ENCODE assay signal across 11 cellular contexts in the genomic region with DNA sequence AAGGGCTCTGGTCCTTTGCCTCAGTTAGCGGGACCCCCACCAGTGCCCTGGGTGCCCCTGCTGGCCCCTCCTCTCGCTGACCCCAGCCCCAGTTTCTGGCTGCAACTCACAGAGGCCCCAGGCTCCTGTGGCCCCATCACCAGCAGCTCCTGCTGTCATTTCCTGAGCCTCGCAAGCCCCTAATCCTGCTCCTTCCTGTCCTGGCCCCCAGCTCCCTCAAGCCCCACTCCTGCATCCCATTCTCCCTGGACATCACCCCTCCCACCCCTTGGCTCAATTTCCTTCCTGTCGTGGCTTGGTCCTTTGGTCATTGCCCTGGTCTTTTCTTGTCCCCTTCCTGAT. TPM values are rescaled to one million over a fixed set of nuclear protein-coding genes. Genes with fewer than 3 reads are reported as not detected.
DNase-seq lines count a peak whose midpoint lies in the region; ATAC-seq and TF ChIP-seq lines count a peak whose summit lies in the region.
"Had no signal": no experiment of that assay in that cellular context is flagged by ENCODE, and none has a peak within 500 bp of the region (broad histone marks: within the 10 kb centered on the region; RNA-seq: fewer than 3 reads in every experiment).

No MANE protein-coding gene starts in this region.

- H3K27me3 Mint-ChIP-seq in CD4-positive, alpha-beta memory T cell: peaks cover 0 to 3% of the 10 kb centered on the region in 2 donors
- H3K27me3 Mint-ChIP-seq in T-helper 17 cell: no peaks in the 10 kb centered on the region

- H3K4me3 Mint-ChIP-seq in CD4-positive, alpha-beta memory T cell: peak overlapping the region in 6 of 8 donors; percentile 58 to 76 (median 69)
- H3K4me3 Mint-ChIP-seq in T-helper 17 cell: peak overlapping the region; percentile 88

- DNase-seq in CD4-positive, alpha-beta memory T cell: no peak
- no peak for DNase-seq in T-helper 17 cell
- DNase-seq in esophagus muscularis mucosa (ENCODE audit: extremely low spot score): no peak
- no peak for DNase-seq in psoas muscle
- DNase-seq in DMS153 treated with DMSO at 0.1 percent for 48 hours (lab: John Stamatoyannopoulos, UW; ENCODE audit: unreplicated experiment): no peak
- DNase-seq in T-helper 9 cell: no peak
- no peak for DNase-seq in iPS-NIHi7 (ENCODE audit: extremely low spot score)
- DNase-seq in omental fat pad (ENCODE audit: low spot score): no peak
- DNase-seq: Calu3; NK-92 treated with Interleukin-12 subunit alpha and Interleukin-12 subunit beta, amount 100 ng/mL, for 24 hours had no signal

- CTCF ChIA-PET in CD4-positive, alpha-beta memory T cell (lab: Charles Lee; ENCODE audit: partially characterized antibody): interaction anchor here (1.1 to 15.7 kb wide), 4 partner anchors 14 to 52 kb away, joined by 3 to 213 read pairs (median 25); no protein-coding TSS in a partner anchor

- H3K36me3 Mint-ChIP-seq in CD4-positive, alpha-beta memory T cell: peaks cover 13 to 41% of the 10 kb centered on the region in 2 donors
- H3K36me3 Mint-ChIP-seq in T-helper 17 cell (ENCODE audit: low read depth): peaks cover 5% of the 10 kb centered on the region

- POLR2A ChIA-PET in CD4-positive, alpha-beta memory T cell (lab: Charles Lee; ENCODE audit: partially characterized antibody): interaction anchor here (1.1 to 50.6 kb wide), 5 partner anchors 8 to 37 kb away, joined by 3 to 1713 read pairs (median 91); partner anchors contain the start of gene TNFRSF1B

- H3K4me1 Mint-ChIP-seq in CD4-positive, alpha-beta memory T cell: peaks cover 52 to 97% (median 83%) of the 10 kb centered on the region in 4 donors
- H3K4me1 Mint-ChIP-seq in T-helper 17 cell: peaks cover 78% of the 10 kb centered on the region

- peaks cover 99% of the 10 kb centered on the region for H3K4me1 ChIP-seq in CD4-positive, alpha-beta memory T cell (ENCODE audit: insufficient read depth, low read length)
- peaks cover 74 to 97% (median 81%) of the 10 kb centered on the region in 4 donors for H3K4me1 ChIP-seq in esophagus muscularis mucosa
- peaks cover 17% of the 10 kb centered on the region for H3K4me1 ChIP-seq in psoas muscle

- WGBS in esophagus muscularis mucosa: 77% methylated on average over 4 of the region's 4 CpGs
- 45 to 65% (median 65%) methylated on average over 4 of the region's 4 CpGs for whole genome bisulfite sequencing in psoas muscle, 3 donors

- ATAC-seq in T-helper 17 cell (no peak), psoas muscle (no peak), omental fat pad (ENCODE audit: low FRiP score) (no peak)

- intact Hi-C loops in CD4-positive, alpha-beta memory T cell (cut with micrococcal nuclease): no loop called here
- intact Hi-C loops in esophagus muscularis mucosa (cut with DNase I) (no loop called here), psoas muscle (cut with DNase I) (no loop called here)

- TF ChIP-seq CTCF in esophagus muscularis mucosa (IDR thresholded peaks at IDR 0.05) (no peak), psoas muscle (IDR thresholded peaks at IDR 0.05) (no peak), omental fat pad (IDR thresholded peaks at IDR 0.05) (no peak)

- no peaks in the 10 kb centered on the region for H3K9me3 Mint-ChIP-seq in CD4-positive, alpha-beta memory T cell

- no peak for TF ChIP-seq POLR2A in esophagus muscularis mucosa (IDR thresholded peaks at IDR 0.05; ENCODE audit: low read depth)

- no peak overlapping the region for H3K4me3 ChIP-seq in CD4-positive, alpha-beta memory T cell (ENCODE audit: low read length in 2 of 2)
- H3K4me3 ChIP-seq in esophagus muscularis mucosa (no peak overlapping the region), psoas muscle (no peak overlapping the region)
- H3K4me3 ChIP-seq: cardiac muscle cell had no signal

- no peaks in the 10 kb centered on the region for H3K36me3 ChIP-seq in CD4-positive, alpha-beta memory T cell (ENCODE audit: insufficient read depth, low read length)
- no peaks in the 10 kb centered on the region for H3K36me3 ChIP-seq in esophagus muscularis mucosa
- H3K36me3 ChIP-seq in psoas muscle (ENCODE audit: insufficient read depth in 1 of 2, low read depth in 1 of 2): no peaks in the 10 kb centered on the region
- H3K36me3 ChIP-seq: cardiac muscle cell had no signal

- H3K9me3 ChIP-seq in CD4-positive, alpha-beta memory T cell (ENCODE audit: control insufficient read depth in 1 of 2, low read length in 2 of 2): no peaks in the 10 kb centered on the region
- H3K9me3 ChIP-seq in T-helper 17 cell (ENCODE audit: control insufficient read depth, low read length, poor library complexity, severe bottlenecking) (no peaks in the 10 kb centered on the region), esophagus muscularis mucosa (no peaks in the 10 kb centered on the region), psoas muscle (no peaks in the 10 kb centered on the region)

- peak overlapping the region; percentile 97 for H3K27ac ChIP-seq in CD4-positive, alpha-beta memory T cell (ENCODE audit: low read depth, low read length)
- peak overlapping the region; percentile 36 to 68 (median 48) for H3K27ac ChIP-seq in esophagus muscularis mucosa (replicated peaks in 1 of 4)
- H3K27ac ChIP-seq in psoas muscle: peak overlapping the region; percentile 53
- H3K27ac ChIP-seq: cardiac muscle cell had no signal

- H3K27me3 ChIP-seq in CD4-positive, alpha-beta memory T cell (ENCODE audit: insufficient read depth, low read length): no peaks in the 10 kb centered on the region
- H3K27me3 ChIP-seq in esophagus muscularis mucosa: peaks cover 0 to 27% (median 0%) of the 10 kb centered on the region in 4 donors
- no peaks in the 10 kb centered on the region for H3K27me3 ChIP-seq in psoas muscle (ENCODE audit: insufficient read depth in 3 of 3, low read length in 2 of 3)
- H3K27me3 ChIP-seq: cardiac muscle cell had no signal

- TF ChIP-seq EP300 in esophagus muscularis mucosa (IDR thresholded peaks at IDR 0.05): no peak

- peak overlapping the region; percentile 99 to 100 (median 100) for H3K27ac Mint-ChIP-seq in CD4-positive, alpha-beta memory T cell
- H3K27ac Mint-ChIP-seq in T-helper 17 cell: peak overlapping the region; percentile 100

RNA-seq across cellular contexts. Expression of gene TNFRSF1B, which starts 8.6 kb away (rescaled TPM):
- 100 to 1,000 TPM; 111 TPM for total RNA-seq in CD4-positive, alpha-beta memory T cell
- 100 to 1,000 TPM; 150 to 201 TPM for polyA plus RNA-seq in CD4-positive, alpha-beta memory T cell
- total RNA-seq in T-helper 17 cell (100 to 1,000 TPM; 127 to 132 TPM), esophagus muscularis mucosa (10 to 100 TPM; 15.4 to 55.5 (median 32.4) TPM), psoas muscle (10 to 100 TPM in 1 of 4 donors, 1 to 10 TPM in 3; 7.5 to 12.8 (median 8.8) TPM), omental fat pad (100 to 1,000 TPM in 2 of 4 donors, 10 to 100 TPM in 2; 34.0 to 122 (median 84.5) TPM)
- 1 to 10 TPM; 5.1 to 7.6 (median 5.8) TPM for polyA plus RNA-seq in psoas muscle
- polyA plus RNA-seq: cardiac muscle cell had no signal

RNA-seq across cellular contexts. Expression of gene VPS13D, which starts 54.4 kb away (rescaled TPM):
- 10 to 100 TPM; 92.7 to 96.3 TPM for total RNA-seq in CD4-positive, alpha-beta memory T cell
- 10 to 100 TPM; 10.2 to 12.3 TPM for polyA plus RNA-seq in CD4-positive, alpha-beta memory T cell
- total RNA-seq in T-helper 17 cell: 10 to 100 TPM; 63.5 to 67.6 TPM
- total RNA-seq in esophagus muscularis mucosa: 10 to 100 TPM; 67.8 to 93.3 (median 85.4) TPM
- total RNA-seq in psoas muscle: 10 to 100 TPM; 32.3 to 69.1 (median 51.1) TPM
- polyA plus RNA-seq in psoas muscle: 10 to 100 TPM; 19.9 to 45.3 (median 25.3) TPM
- 100 to 1,000 TPM in 1 of 4 donors, 10 to 100 TPM in 3; 88.1 to 105 (median 97.1) TPM for total RNA-seq in omental fat pad
